Comparison of ENCODE assay signal across 11 cellular contexts in the genomic region with DNA sequence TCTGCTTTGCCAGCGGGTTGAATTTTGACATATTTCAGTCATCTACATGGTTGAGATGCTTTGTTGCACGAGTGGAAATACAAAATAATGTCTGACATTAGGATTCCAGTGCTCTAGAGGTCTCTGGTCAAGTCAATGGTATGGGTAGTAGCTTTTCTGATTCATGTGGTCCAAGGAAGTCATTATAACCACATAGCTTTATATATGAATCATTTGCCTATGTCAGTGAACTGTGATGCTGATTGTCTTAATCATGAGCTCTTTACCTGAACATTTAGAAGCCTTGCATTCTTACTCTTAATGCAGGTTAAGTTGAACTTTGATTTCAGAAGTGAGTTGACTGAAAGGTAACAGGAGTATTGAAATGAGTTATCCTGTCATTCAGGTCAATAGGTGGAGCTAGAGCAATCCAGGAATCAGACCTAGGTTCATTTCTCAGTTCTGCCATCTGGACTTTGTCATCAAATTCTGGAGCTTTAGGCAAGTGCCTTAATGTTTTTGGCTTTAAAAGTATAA. TPM values are rescaled to one million over a fixed set of nuclear protein-coding genes. Genes with fewer than 3 reads are reported as not detected.
DNase-seq lines count a peak whose midpoint lies in the region; ATAC-seq and TF ChIP-seq lines count a peak whose summit lies in the region.
"Had no signal": no experiment of that assay in that cellular context is flagged by ENCODE, and none has a peak within 500 bp of the region (broad histone marks: within the 10 kb centered on the region; RNA-seq: fewer than 3 reads in every experiment).

No MANE protein-coding gene starts in this region.

- no peak overlapping the region for H3K27ac Mint-ChIP-seq in neural crest cell (ENCODE audit: unreplicated experiment)
- H3K27ac Mint-ChIP-seq: memory B cell had no signal

- H3K36me3 ChIP-seq in ascending aorta (no peaks in the 10 kb centered on the region), suprapubic skin (no peaks in the 10 kb centered on the region)

- WGBS in suprapubic skin, result 64% methylated on average over 2 of the region's 2 CpGs

- peaks cover 18% of the 10 kb centered on the region for H3K4me1 Mint-ChIP-seq in neural crest cell

- TF ChIP-seq CTCF in astrocyte of the cerebellum (IDR thresholded peaks at IDR 0.05; ENCODE audit: low read depth, low read length, missing control alignments) (peak; percentile 25), neural crest cell (conservative IDR thresholded peaks at IDR 0.05) (no peak), ascending aorta (IDR thresholded peaks at IDR 0.05) (no peak), suprapubic skin (IDR thresholded peaks at IDR 0.05) (no peak)

- H3K4me3 Mint-ChIP-seq in neural crest cell, result peak overlapping the region; percentile 63
- H3K4me3 Mint-ChIP-seq: memory B cell had no signal

- no peaks in the 10 kb centered on the region for H3K27me3 ChIP-seq in ascending aorta
- no peaks in the 10 kb centered on the region for H3K27me3 ChIP-seq in suprapubic skin

- in situ Hi-C loops in astrocyte of the cerebellum (cut with HindIII; ENCODE audit: low sequenced_read_pairs), result no loop called here

- no peak for TF ChIP-seq POLR2A in suprapubic skin (IDR thresholded peaks at IDR 0.05)

- intact Hi-C loops in ascending aorta (cut with DNase I), result loop anchor here (5.0 kb wide), 1 partner anchor 803 kb away; no protein-coding TSS in a partner anchor

- H3K4me1 ChIP-seq in ascending aorta (peaks cover 0 to 7% of the 10 kb centered on the region in 2 donors), suprapubic skin (peaks cover 26% of the 10 kb centered on the region)

- H3K9me3 ChIP-seq in ascending aorta (no peaks in the 10 kb centered on the region), suprapubic skin (no peaks in the 10 kb centered on the region)

- peak; percentile 33 for ATAC-seq in HG03378 (IDR thresholded peaks at IDR 0.05; ENCODE audit: unreplicated experiment)

- no peaks in the 10 kb centered on the region for H3K9me3 Mint-ChIP-seq in neural crest cell
- H3K9me3 Mint-ChIP-seq: memory B cell had no signal

- H3K27me3 Mint-ChIP-seq in neural crest cell (ENCODE audit: low read depth), result peaks cover 9% of the 10 kb centered on the region
- H3K27me3 Mint-ChIP-seq: memory B cell had no signal

- no peak for TF ChIP-seq EP300 in suprapubic skin (IDR thresholded peaks at IDR 0.05)

- H3K4me3 ChIP-seq in astrocyte of the cerebellum (ENCODE audit: low read depth, low read length) (no peak overlapping the region), ascending aorta (no peak overlapping the region), suprapubic skin (no peak overlapping the region)

- no peak overlapping the region for H3K27ac ChIP-seq in ascending aorta
- H3K27ac ChIP-seq in suprapubic skin, result no peak overlapping the region

- no peaks in the 10 kb centered on the region for H3K36me3 Mint-ChIP-seq in neural crest cell (ENCODE audit: low read depth)
- H3K36me3 Mint-ChIP-seq: memory B cell had no signal

- peak; percentile 2 for DNase-seq in NCI-H1105 treated with DMSO at 0.1 percent for 48 hours (lab: John Stamatoyannopoulos, UW)
- DNase-seq in NCI-H1105 (lab: John Stamatoyannopoulos, UW), result no peak
- no peak for DNase-seq in astrocyte of the cerebellum (ENCODE audit: low read depth)
- no peak for DNase-seq in neural crest cell (ENCODE audit: low read depth, low spot score)
- DNase-seq in ascending aorta (ENCODE audit: low spot score in 2 of 2), result no peak
- no peak for DNase-seq in suprapubic skin (ENCODE audit: low spot score in 2 of 2)
- DNase-seq in DMS153 (lab: John Stamatoyannopoulos, UW), result no peak
- DNase-seq: stimulated activated naive CD4-positive, alpha-beta T cell treated with Interleukin-2 at 50 U/mL for 16 hours had no signal

RNA-seq across cellular contexts. Expression of a gene that starts 3.3 kb away (rescaled TPM):
- total RNA-seq in neural crest cell, result 56.6 and 59.1 TPM in 2 replicates
- 7.7 TPM for total RNA-seq in ascending aorta
- total RNA-seq in suprapubic skin, result 10 to 100 TPM; 35.3 to 61.9 (median 42.5) TPM

RNA-seq across cellular contexts. Expression of a gene that starts 35.3 kb away (rescaled TPM):
- total RNA-seq in neural crest cell, result 0.26 TPM in 1 of 2 replicates, not detected in the other
- total RNA-seq in ascending aorta, result not detected
- under 1 TPM in 1 of 4 donors, not detected in 3; 0.72 TPM for total RNA-seq in suprapubic skin
- total RNA-seq: activated CD8-positive, alpha-beta memory T cell treated with anti-CD3 and anti-CD28 coated beads for 36 hours had no signal
